In genomic region chr1:26694597-26695416, GRCh38 we compare ENCODE assay signal across 8 cellular contexts. TPM values are rescaled to one million over a fixed set of nuclear protein-coding genes. Genes with fewer than 3 reads are reported as not detected.
DNase-seq lines count a peak whose midpoint lies in the region; ATAC-seq, FAIRE-seq and TF ChIP-seq lines count a peak whose summit lies in the region.

No MANE protein-coding gene starts in this region.

- WGBS in endodermal cell (ENCODE audit: insufficient coverage in 1 of 2, insufficient read length in 1 of 2), 2 experiments, result 10 to 12% methylated on average over 14 to 19 of the region's 19 CpGs
- 9 to 11% methylated on average over 19 of the region's 19 CpGs for WGBS in pancreas, 2 donors

- H3K4me1 ChIP-seq in OCI-LY7 (ENCODE audit: insufficient read depth, low read length, poor library complexity, severe bottlenecking), result peaks cover 48% of the 10 kb centered on the region
- peaks cover 5% of the 10 kb centered on the region for H3K4me1 ChIP-seq in endodermal cell (ENCODE audit: control insufficient read depth, insufficient read depth, low read length)
- peaks cover 26 to 54% (median 29%) of the 10 kb centered on the region in 3 donors for H3K4me1 ChIP-seq in pancreas

- FAIRE-seq in pancreas (lab: Jason Lieb, UNC), result no peak

- no peaks in the 10 kb centered on the region for H3K27me3 ChIP-seq in endodermal cell (ENCODE audit: control insufficient read depth, insufficient read depth, low read length, poor library complexity, severe bottlenecking)
- H3K27me3 ChIP-seq in pancreas, result no peaks in the 10 kb centered on the region

- H4K20me1 ChIP-seq in OCI-LY7 (ENCODE audit: insufficient read depth, low read length), result peaks cover 17% of the 10 kb centered on the region

- peak overlapping the region; percentile 94 for H3K27ac Mint-ChIP-seq in endodermal cell

- H3K27me3 Mint-ChIP-seq in endodermal cell (ENCODE audit: insufficient read depth), result no peaks in the 10 kb centered on the region

- H3K4me3 ChIP-seq in OCI-LY7 (ENCODE audit: low read depth, low read length, poor library complexity, severe bottlenecking) (peak overlapping the region; percentile 87), endodermal cell (ENCODE audit: low read length) (peak overlapping the region; percentile 89), pancreas (peak overlapping the region; percentile 73 to 99 (median 93))

- no peak for TF ChIP-seq CTCF in GM13977 (IDR thresholded peaks at IDR 0.05; ENCODE audit: extremely low read depth, insufficient read depth, missing control alignments)
- TF ChIP-seq CTCF in OCI-LY7 (conservative IDR thresholded peaks at IDR 0.05; ENCODE audit: low read length), result no peak
- no peak for TF ChIP-seq CTCF in endodermal cell (conservative IDR thresholded peaks at IDR 0.05)
- TF ChIP-seq CTCF in pancreas (IDR thresholded peaks at IDR 0.05), result no peak

- H3K9me3 Mint-ChIP-seq in endodermal cell, result no peaks in the 10 kb centered on the region

- peak overlapping the region; percentile 52 for H3K9ac ChIP-seq in endodermal cell (ENCODE audit: extremely low read depth, low read length, poor library complexity, severe bottlenecking)

- ATAC-seq in pancreas (no peak), GM19351 (IDR thresholded peaks at IDR 0.05; ENCODE audit: unreplicated experiment) (no peak), HG03025 (IDR thresholded peaks at IDR 0.05; ENCODE audit: low FRiP score, unreplicated experiment) (no peak)

- H3K4me2 ChIP-seq in OCI-LY7 (ENCODE audit: low read length), result peak overlapping the region; percentile 94

- H3K4me3 Mint-ChIP-seq in endodermal cell, result no peak overlapping the region

- POLR2A ChIA-PET in OCI-LY7 (lab: Charles Lee), result interaction anchor here (0.9 to 4.2 kb wide), 2 partner anchors 13 to 95 kb away, joined by 3 to 36 read pairs; partner anchors contain the start of gene PIGV

- no peaks in the 10 kb centered on the region for H3K9me3 ChIP-seq in OCI-LY7 (ENCODE audit: low read length)
- no peaks in the 10 kb centered on the region for H3K9me3 ChIP-seq in endodermal cell (ENCODE audit: control insufficient read depth, low read length)
- H3K9me3 ChIP-seq in pancreas, result no peaks in the 10 kb centered on the region

- intact Hi-C loops in OCI-LY7 (cut with micrococcal nuclease; ENCODE audit: unreplicated experiment) (loop anchor here (2.0 kb wide), 1 partner anchor 152 kb away; no protein-coding TSS in a partner anchor), pancreas (cut with DNase I) (loop anchor here in 1 of 3 donors (5.0 kb wide), 1 partner anchor 42 kb away; no protein-coding TSS in a partner anchor)

- H3K36me3 Mint-ChIP-seq in endodermal cell (ENCODE audit: low read depth), result no peaks in the 10 kb centered on the region

- in situ Hi-C loops in GM13977 (cut with MboI; ENCODE audit: low pct_unique_long_range_greater_than_20kb, low sequenced_read_pairs, unreplicated experiment), result no loop called here

- peaks cover 18% of the 10 kb centered on the region; the same call in 1 of the 2 replicates for H3K36me3 ChIP-seq in OCI-LY7 (ENCODE audit: insufficient read depth, low read length)
- H3K36me3 ChIP-seq in endodermal cell (ENCODE audit: control insufficient read depth, insufficient read depth, low read length), result peaks cover 1% of the 10 kb centered on the region
- no peaks in the 10 kb centered on the region for H3K36me3 ChIP-seq in pancreas

- DNase-seq in GM13977 (ENCODE audit: low spot score) (peak; percentile 43), OCI-LY7 (ENCODE audit: low spot score) (peak; percentile 72), endodermal cell (no peak), pancreas (no peak), AML-193 (lab: John Stamatoyannopoulos, UW) (no peak)
- DNase-seq in stimulated activated CD4-positive, alpha-beta T cell treated with anti-CD3 and anti-CD28 coated beads, Interleukin-2, amount 100 ng/mL, for 48 hours, result no peak

- H3K4me1 Mint-ChIP-seq in endodermal cell, result peaks cover 27% of the 10 kb centered on the region

- TSS peak; percentile 80 for BruUV-seq in OCI-LY7 (replicated peaks; lab: Mats Ljungman, UMichigan)

- peaks cover 46% of the 10 kb centered on the region for H3K79me2 ChIP-seq in OCI-LY7 (ENCODE audit: insufficient read depth, low read depth, low read length)

- peak overlapping the region; percentile 50; the same call in 1 of the 2 replicates for H2AFZ ChIP-seq in OCI-LY7 (ENCODE audit: low read length)

- CTCF ChIA-PET in OCI-LY7 (lab: Charles Lee; ENCODE audit: unreplicated experiment), result no interaction called here

- H3K27ac ChIP-seq in OCI-LY7 (ENCODE audit: low read depth, low read length, poor library complexity, severe bottlenecking) (peak overlapping the region; percentile 95), endodermal cell (ENCODE audit: low read depth, low read length) (peak overlapping the region; percentile 94), pancreas (peak overlapping the region; percentile 80 to 96 (median 94))

- no peaks in the 10 kb centered on the region for H3K9me2 ChIP-seq in OCI-LY7 (ENCODE audit: insufficient read depth, low read length)

RNA-seq across cellular contexts. Expression of gene ARID1A, which starts 1.0 kb away (rescaled TPM):
- 51.8 and 55.2 TPM in 2 replicates for total RNA-seq in OCI-LY7 (2014; rRNA removed; shearing (Covaris generic))
- 123 and 128 TPM in 2 replicates for total RNA-seq in OCI-LY7 (2022)
- 100 to 1,000 TPM; 118 to 128 TPM for total RNA-seq in endodermal cell
- polyA plus RNA-seq in endodermal cell (2013, experiment 1 of 2), result 83.1 TPM
- polyA plus RNA-seq in endodermal cell (2013, experiment 2 of 2), result 81.4 TPM
- total RNA-seq in pancreas, result 10 to 100 TPM; 24.0 to 39.9 (median 27.4) TPM
- polyA plus RNA-seq in pancreas, result 10 to 100 TPM; 14.8 to 18.5 TPM

Comparison
In these comparisons a context has a peak if more than half of its experiments do, and no peak if none do; other contexts are left out.
1. DNase-seq: peak in GM13977 (single experiment) and OCI-LY7 (single experiment); none in endodermal cell (single experiment), pancreas (0 of 6), stimulated activated CD4-positive, alpha-beta T cell treated with anti-CD3 and anti-CD28 coated beads, Interleukin-2, amount 100 ng/mL, for 48 hours (0 of 2) and AML-193 (0 of 2).
2. Peak in every context shown above with its lines, with median percentiles within 50 percentile points of each other: H3K27ac ChIP-seq and H3K4me3 ChIP-seq.